Comparison of ENCODE assay signal across 2 cellular contexts in genomic region chr19:45091031-45091918, GRCh38.
A peak's percentile ranks its signal among the peaks of the same experiment; 100 is the strongest.
TF ChIP-seq lines count a peak whose summit lies in the region.

No MANE protein-coding gene starts in this region.

TF ChIP-seq in GM23338, 12 proteins besides CTCF, POLR2A, EP300 and RAD21:
- peak; percentile 62 for TF ChIP-seq ETS1 (IDR thresholded peaks at IDR 0.05)
- peak; percentile 78 for TF ChIP-seq CREB1 (CRISPR knock-in tag; IDR thresholded peaks at IDR 0.05; ENCODE audit: low read depth)
- TF ChIP-seq NANOG (IDR thresholded peaks at IDR 0.05; ENCODE audit: borderline replicate concordance) = no peak
- TF ChIP-seq, protein P1, sequence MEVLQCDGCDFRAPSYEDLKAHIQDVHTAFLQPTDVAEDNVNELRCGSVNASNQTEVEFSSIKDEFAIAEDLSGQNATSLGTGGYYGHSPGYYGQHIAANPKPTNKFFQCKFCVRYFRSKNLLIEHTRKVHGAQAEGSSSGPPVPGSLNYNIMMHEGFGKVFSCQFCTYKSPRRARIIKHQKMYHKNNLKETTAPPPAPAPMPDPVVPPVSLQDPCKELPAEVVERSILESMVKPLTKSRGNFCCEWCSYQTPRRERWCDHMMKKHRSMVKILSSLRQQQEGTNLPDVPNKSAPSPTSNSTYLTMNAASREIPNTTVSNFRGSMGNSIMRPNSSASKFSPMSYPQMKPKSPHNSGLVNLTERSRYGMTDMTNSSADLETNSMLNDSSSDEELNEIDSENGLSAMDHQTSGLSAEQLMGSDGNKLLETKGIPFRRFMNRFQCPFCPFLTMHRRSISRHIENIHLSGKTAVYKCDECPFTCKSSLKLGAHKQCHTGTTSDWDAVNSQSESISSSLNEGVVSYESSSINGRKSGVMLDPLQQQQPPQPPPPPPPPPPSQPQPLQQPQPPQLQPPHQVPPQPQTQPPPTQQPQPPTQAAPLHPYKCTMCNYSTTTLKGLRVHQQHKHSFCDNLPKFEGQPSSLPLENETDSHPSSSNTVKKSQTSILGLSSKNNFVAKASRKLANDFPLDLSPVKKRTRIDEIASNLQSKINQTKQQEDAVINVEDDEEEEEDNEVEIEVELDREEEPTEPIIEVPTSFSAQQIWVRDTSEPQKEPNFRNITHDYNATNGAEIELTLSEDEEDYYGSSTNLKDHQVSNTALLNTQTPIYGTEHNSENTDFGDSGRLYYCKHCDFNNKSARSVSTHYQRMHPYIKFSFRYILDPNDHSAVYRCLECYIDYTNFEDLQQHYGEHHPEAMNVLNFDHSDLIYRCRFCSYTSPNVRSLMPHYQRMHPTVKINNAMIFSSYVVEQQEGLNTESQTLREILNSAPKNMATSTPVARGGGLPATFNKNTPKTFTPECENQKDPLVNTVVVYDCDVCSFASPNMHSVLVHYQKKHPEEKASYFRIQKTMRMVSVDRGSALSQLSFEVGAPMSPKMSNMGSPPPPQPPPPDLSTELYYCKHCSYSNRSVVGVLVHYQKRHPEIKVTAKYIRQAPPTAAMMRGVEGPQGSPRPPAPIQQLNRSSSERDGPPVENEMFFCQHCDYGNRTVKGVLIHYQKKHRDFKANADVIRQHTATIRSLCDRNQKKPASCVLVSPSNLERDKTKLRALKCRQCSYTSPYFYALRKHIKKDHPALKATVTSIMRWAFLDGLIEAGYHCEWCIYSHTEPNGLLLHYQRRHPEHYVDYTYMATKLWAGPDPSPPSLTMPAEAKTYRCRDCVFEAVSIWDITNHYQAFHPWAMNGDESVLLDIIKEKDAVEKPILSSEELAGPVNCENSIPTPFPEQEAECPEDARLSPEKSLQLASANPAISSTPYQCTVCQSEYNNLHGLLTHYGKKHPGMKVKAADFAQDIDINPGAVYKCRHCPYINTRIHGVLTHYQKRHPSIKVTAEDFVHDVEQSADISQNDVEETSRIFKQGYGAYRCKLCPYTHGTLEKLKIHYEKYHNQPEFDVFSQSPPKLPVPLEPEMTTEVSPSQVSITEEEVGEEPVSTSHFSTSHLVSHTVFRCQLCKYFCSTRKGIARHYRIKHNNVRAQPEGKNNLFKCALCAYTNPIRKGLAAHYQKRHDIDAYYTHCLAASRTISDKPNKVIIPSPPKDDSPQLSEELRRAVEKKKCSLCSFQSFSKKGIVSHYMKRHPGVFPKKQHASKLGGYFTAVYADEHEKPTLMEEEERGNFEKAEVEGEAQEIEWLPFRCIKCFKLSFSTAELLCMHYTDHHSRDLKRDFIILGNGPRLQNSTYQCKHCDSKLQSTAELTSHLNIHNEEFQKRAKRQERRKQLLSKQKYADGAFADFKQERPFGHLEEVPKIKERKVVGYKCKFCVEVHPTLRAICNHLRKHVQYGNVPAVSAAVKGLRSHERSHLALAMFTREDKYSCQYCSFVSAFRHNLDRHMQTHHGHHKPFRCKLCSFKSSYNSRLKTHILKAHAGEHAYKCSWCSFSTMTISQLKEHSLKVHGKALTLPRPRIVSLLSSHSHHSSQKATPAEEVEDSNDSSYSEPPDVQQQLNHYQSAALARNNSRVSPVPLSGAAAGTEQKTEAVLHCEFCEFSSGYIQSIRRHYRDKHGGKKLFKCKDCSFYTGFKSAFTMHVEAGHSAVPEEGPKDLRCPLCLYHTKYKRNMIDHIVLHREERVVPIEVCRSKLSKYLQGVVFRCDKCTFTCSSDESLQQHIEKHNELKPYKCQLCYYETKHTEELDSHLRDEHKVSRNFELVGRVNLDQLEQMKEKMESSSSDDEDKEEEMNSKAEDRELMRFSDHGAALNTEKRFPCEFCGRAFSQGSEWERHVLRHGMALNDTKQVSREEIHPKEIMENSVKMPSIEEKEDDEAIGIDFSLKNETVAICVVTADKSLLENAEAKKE (CRISPR knock-in tag; IDR thresholded peaks at IDR 0.05) = no peak
- peak; percentile 92 for TF ChIP-seq POLR2AphosphoS5 (IDR thresholded peaks at IDR 0.05; ENCODE audit: low read depth)

TF ChIP-seq in SK-N-SH, 30 proteins besides CTCF, POLR2A, EP300 and RAD21 (continued from another document):
- TF ChIP-seq NFIC (IDR thresholded peaks at IDR 0.05; ENCODE audit: borderline replicate concordance) (no peak), USF2 (IDR thresholded peaks at IDR 0.05; ENCODE audit: borderline replicate concordance, low read depth, low read length) (peak; percentile 47; the same call in 1 of the 2 replicates), TCF12 (IDR thresholded peaks at IDR 0.05) (0 out of 2 replicates have a peak, but pooled peaks have one; percentile 4), TAF1 (IDR thresholded peaks at IDR 0.05; ENCODE audit: borderline replicate concordance, low read depth, low read length) (no peak; the same call in 1 of the 2 replicates), TEAD4 (IDR thresholded peaks at IDR 0.05; ENCODE audit: borderline replicate concordance, insufficient read depth) (peak; percentile 1; the same call in 1 of the 2 replicates), RCOR1 (IDR thresholded peaks at IDR 0.05; ENCODE audit: low read length) (peak; percentile 39; the same call in 1 of the 2 replicates), IRF3 (IDR thresholded peaks at IDR 0.05; ENCODE audit: low read depth, low read length) (no peak), RXRA (IDR thresholded peaks at IDR 0.05; ENCODE audit: borderline replicate concordance, low read depth) (no peak), FOXM1 (IDR thresholded peaks at IDR 0.05; ENCODE audit: low read depth) (no peak), SIN3A (IDR thresholded peaks at IDR 0.05; ENCODE audit: borderline replicate concordance, low read depth, low read length) (peak; percentile 95), ELF1 (IDR thresholded peaks at IDR 0.05) (peak; percentile 15; the same call in 1 of the 2 replicates), MEF2A (IDR thresholded peaks at IDR 0.05; ENCODE audit: borderline replicate concordance, low read depth) (no peak), YY1 (IDR thresholded peaks at IDR 0.05; ENCODE audit: low read depth) (peak; percentile 78; the same call in 1 of the 2 replicates), FOXJ3 (CRISPR knock-in tag; IDR thresholded peaks at IDR 0.05) (no peak), MXI1 (IDR thresholded peaks at IDR 0.05; ENCODE audit: low read depth, low read length) (peak; percentile 72; the same call in 1 of the 2 replicates), CHD2 (IDR thresholded peaks at IDR 0.05; ENCODE audit: low read length, partially characterized antibody) (peak; percentile 79), EZH2phosphoT487 (IDR thresholded peaks at IDR 0.05; ENCODE audit: borderline replicate concordance, low read depth) (no peak), POLR2AphosphoS5 (IDR thresholded peaks at IDR 0.05; ENCODE audit: low read depth, low read length) (peak; percentile 95), FOSL2 (IDR thresholded peaks at IDR 0.05; ENCODE audit: borderline replicate concordance, low read depth) (peak; percentile 1; the same call in 1 of the 2 replicates), GATA2 (CRISPR knock-in tag; IDR thresholded peaks at IDR 0.05) (no peak), SMC3 (IDR thresholded peaks at IDR 0.05; ENCODE audit: low read depth, low read length) (no peak)
- TF ChIP-seq, protein P2, sequence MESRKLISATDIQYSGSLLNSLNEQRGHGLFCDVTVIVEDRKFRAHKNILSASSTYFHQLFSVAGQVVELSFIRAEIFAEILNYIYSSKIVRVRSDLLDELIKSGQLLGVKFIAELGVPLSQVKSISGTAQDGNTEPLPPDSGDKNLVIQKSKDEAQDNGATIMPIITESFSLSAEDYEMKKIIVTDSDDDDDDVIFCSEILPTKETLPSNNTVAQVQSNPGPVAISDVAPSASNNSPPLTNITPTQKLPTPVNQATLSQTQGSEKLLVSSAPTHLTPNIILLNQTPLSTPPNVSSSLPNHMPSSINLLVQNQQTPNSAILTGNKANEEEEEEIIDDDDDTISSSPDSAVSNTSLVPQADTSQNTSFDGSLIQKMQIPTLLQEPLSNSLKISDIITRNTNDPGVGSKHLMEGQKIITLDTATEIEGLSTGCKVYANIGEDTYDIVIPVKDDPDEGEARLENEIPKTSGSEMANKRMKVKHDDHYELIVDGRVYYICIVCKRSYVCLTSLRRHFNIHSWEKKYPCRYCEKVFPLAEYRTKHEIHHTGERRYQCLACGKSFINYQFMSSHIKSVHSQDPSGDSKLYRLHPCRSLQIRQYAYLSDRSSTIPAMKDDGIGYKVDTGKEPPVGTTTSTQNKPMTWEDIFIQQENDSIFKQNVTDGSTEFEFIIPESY (IDR thresholded peaks at IDR 0.05; ENCODE audit: borderline replicate concordance, low read depth) = 0 out of 2 replicates have a peak, but pooled peaks have one; percentile 42
- TF ChIP-seq, protein P3, sequence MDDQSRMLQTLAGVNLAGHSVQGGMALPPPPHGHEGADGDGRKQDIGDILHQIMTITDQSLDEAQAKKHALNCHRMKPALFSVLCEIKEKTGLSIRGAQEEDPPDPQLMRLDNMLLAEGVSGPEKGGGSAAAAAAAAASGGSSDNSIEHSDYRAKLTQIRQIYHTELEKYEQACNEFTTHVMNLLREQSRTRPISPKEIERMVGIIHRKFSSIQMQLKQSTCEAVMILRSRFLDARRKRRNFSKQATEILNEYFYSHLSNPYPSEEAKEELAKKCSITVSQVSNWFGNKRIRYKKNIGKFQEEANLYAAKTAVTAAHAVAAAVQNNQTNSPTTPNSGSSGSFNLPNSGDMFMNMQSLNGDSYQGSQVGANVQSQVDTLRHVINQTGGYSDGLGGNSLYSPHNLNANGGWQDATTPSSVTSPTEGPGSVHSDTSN (IDR thresholded peaks at IDR 0.05) = peak; percentile 67
- TF ChIP-seq, protein P4, sequence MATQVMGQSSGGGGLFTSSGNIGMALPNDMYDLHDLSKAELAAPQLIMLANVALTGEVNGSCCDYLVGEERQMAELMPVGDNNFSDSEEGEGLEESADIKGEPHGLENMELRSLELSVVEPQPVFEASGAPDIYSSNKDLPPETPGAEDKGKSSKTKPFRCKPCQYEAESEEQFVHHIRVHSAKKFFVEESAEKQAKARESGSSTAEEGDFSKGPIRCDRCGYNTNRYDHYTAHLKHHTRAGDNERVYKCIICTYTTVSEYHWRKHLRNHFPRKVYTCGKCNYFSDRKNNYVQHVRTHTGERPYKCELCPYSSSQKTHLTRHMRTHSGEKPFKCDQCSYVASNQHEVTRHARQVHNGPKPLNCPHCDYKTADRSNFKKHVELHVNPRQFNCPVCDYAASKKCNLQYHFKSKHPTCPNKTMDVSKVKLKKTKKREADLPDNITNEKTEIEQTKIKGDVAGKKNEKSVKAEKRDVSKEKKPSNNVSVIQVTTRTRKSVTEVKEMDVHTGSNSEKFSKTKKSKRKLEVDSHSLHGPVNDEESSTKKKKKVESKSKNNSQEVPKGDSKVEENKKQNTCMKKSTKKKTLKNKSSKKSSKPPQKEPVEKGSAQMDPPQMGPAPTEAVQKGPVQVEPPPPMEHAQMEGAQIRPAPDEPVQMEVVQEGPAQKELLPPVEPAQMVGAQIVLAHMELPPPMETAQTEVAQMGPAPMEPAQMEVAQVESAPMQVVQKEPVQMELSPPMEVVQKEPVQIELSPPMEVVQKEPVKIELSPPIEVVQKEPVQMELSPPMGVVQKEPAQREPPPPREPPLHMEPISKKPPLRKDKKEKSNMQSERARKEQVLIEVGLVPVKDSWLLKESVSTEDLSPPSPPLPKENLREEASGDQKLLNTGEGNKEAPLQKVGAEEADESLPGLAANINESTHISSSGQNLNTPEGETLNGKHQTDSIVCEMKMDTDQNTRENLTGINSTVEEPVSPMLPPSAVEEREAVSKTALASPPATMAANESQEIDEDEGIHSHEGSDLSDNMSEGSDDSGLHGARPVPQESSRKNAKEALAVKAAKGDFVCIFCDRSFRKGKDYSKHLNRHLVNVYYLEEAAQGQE (IDR thresholded peaks at IDR 0.05; ENCODE audit: low read depth, low read length) = no peak
- TF ChIP-seq, protein P5, sequence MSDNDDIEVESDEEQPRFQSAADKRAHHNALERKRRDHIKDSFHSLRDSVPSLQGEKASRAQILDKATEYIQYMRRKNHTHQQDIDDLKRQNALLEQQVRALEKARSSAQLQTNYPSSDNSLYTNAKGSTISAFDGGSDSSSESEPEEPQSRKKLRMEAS (IDR thresholded peaks at IDR 0.05; ENCODE audit: low read depth) = peak; percentile 84
